ENCODE assay signal across 13 cellular contexts in genomic region chr13:25217023-25217909, GRCh38. TPM values are rescaled to one million over a fixed set of nuclear protein-coding genes. Genes with fewer than 3 reads are reported as not detected.
DNase-seq lines count a peak whose midpoint lies in the region; ATAC-seq and TF ChIP-seq lines count a peak whose summit lies in the region.
"Had no signal": no experiment of that assay in that cellular context is flagged by ENCODE, and none has a peak within 500 bp of the region (broad histone marks: within the 10 kb centered on the region; RNA-seq: fewer than 3 reads in every experiment).

No MANE protein-coding gene starts in this region.

- DNase-seq in H4 (ENCODE audit: low spot score) (peak; percentile 24), NCI-H2227 treated with DMSO at 0.1 percent for 48 hours (lab: John Stamatoyannopoulos, UW) (peak; percentile 18), epithelial cell of proximal tubule (ENCODE audit: low read depth) (peak; percentile 52), neural progenitor cell (ENCODE audit: low spot score) (no peak), dedifferentiated amniotic fluid mesenchymal stem cell (ENCODE audit: extremely low spot score) (no peak), T-cell (no peak)
- DNase-seq in activated naive CD4-positive, alpha-beta T cell treated with anti-CD3 and anti-CD28 coated beads, Interleukin-2, amount 10 ng/mL, durations not matched to agents 7 days and 5 days, result no peak
- DNase-seq: NCI-H1048; NK-92 treated with Interleukin-12 subunit alpha and Interleukin-12 subunit beta, amount 100 ng/mL, for 24 hours; stimulated activated naive CD4-positive, alpha-beta T cell; T-helper 1 cell had no signal

- H3K79me2 ChIP-seq in neural progenitor cell (ENCODE audit: low read depth), result no peaks in the 10 kb centered on the region

- no peak overlapping the region for H3K4me2 ChIP-seq in neural progenitor cell

- H3K36me3 Mint-ChIP-seq in neural progenitor cell (peaks cover 4% of the 10 kb centered on the region), T-cell (no peaks in the 10 kb centered on the region)
- no peaks in the 10 kb centered on the region for H3K36me3 Mint-ChIP-seq in activated naive CD4-positive, alpha-beta T cell treated with anti-CD3 and anti-CD28 coated beads, Interleukin-2, amount 10 ng/mL, durations not matched to agents 7 days and 5 days

- H2AFZ ChIP-seq in neural progenitor cell (replicated peaks), result no peak overlapping the region

- no peak for TF ChIP-seq CTCF in epithelial cell of proximal tubule (conservative IDR thresholded peaks at IDR 0.05; ENCODE audit: low read depth, low read length)
- TF ChIP-seq CTCF in neural progenitor cell (IDR thresholded peaks at IDR 0.05), result no peak

- no peak overlapping the region for H3K9ac ChIP-seq in neural progenitor cell

- peaks cover 6% of the 10 kb centered on the region for H3K4me1 ChIP-seq in neural progenitor cell

- peak overlapping the region; percentile 99 for H3K27ac Mint-ChIP-seq in neural progenitor cell
- H3K27ac Mint-ChIP-seq in activated naive CD4-positive, alpha-beta T cell treated with anti-CD3 and anti-CD28 coated beads, Interleukin-2, amount 10 ng/mL, durations not matched to agents 7 days and 5 days, result no peak overlapping the region
- no peak overlapping the region for H3K27ac Mint-ChIP-seq in T-cell
- H3K27ac Mint-ChIP-seq: nephron had no signal

- peaks cover 43% of the 10 kb centered on the region for H3K4me1 Mint-ChIP-seq in neural progenitor cell
- H3K4me1 Mint-ChIP-seq in activated naive CD4-positive, alpha-beta T cell treated with anti-CD3 and anti-CD28 coated beads, Interleukin-2, amount 10 ng/mL, durations not matched to agents 7 days and 5 days, result peaks cover 2% of the 10 kb centered on the region
- H3K4me1 Mint-ChIP-seq in T-cell, result no peaks in the 10 kb centered on the region

- ATAC-seq in GM21619 (IDR thresholded peaks at IDR 0.05; ENCODE audit: unreplicated experiment) (no peak), T-cell (replicated peaks in 1 of 4) (no peak)

- POLR2A ChIA-PET in T-cell (lab: Charles Lee), result no interaction called here

- no peak overlapping the region for H3K27ac ChIP-seq in neural progenitor cell

- CTCF ChIA-PET in activated naive CD4-positive, alpha-beta T cell treated with anti-CD3 and anti-CD28 coated beads, Interleukin-2, amount 10 ng/mL, durations not matched to agents 7 days and 5 days (lab: Charles Lee), result no interaction called here
- CTCF ChIA-PET in T-cell (lab: Charles Lee), result interaction anchor here in 1 of 2 donors (0.7 kb wide), 1 partner anchor 942 kb away, joined by 3 read pairs; no protein-coding TSS in a partner anchor

- H3K4me3 Mint-ChIP-seq in neural progenitor cell, result peak overlapping the region; percentile 59
- H3K4me3 Mint-ChIP-seq in activated naive CD4-positive, alpha-beta T cell treated with anti-CD3 and anti-CD28 coated beads, Interleukin-2, amount 10 ng/mL, durations not matched to agents 7 days and 5 days, result no peak overlapping the region
- H3K4me3 Mint-ChIP-seq in T-cell, result no peak overlapping the region
- H3K4me3 Mint-ChIP-seq: nephron had no signal

- no peaks in the 10 kb centered on the region for H3F3A ChIP-seq in neural progenitor cell (ENCODE audit: low read depth)

- no peaks in the 10 kb centered on the region for H3K36me3 ChIP-seq in neural progenitor cell

- H3K27me3 Mint-ChIP-seq in neural progenitor cell (ENCODE audit: insufficient read depth, low read depth) (peaks cover 11% of the 10 kb centered on the region), T-cell (peaks cover 7 to 13% of the 10 kb centered on the region in 2 donors)
- H3K27me3 Mint-ChIP-seq in activated naive CD4-positive, alpha-beta T cell treated with anti-CD3 and anti-CD28 coated beads, Interleukin-2, amount 10 ng/mL, durations not matched to agents 7 days and 5 days, result peaks cover 22% of the 10 kb centered on the region

- no peaks in the 10 kb centered on the region for H4K20me1 ChIP-seq in neural progenitor cell (ENCODE audit: low read depth)

- no peaks in the 10 kb centered on the region for H3K27me3 ChIP-seq in neural progenitor cell

- H3K9me3 ChIP-seq in neural progenitor cell (ENCODE audit: low read depth), result no peaks in the 10 kb centered on the region

- H3K4me3 ChIP-seq in epithelial cell of proximal tubule (ENCODE audit: low read depth, low read length), result no peak overlapping the region
- H3K4me3 ChIP-seq in neural progenitor cell, result no peak overlapping the region

- peaks cover 8% of the 10 kb centered on the region for H3K9me3 Mint-ChIP-seq in neural progenitor cell
- no peaks in the 10 kb centered on the region for H3K9me3 Mint-ChIP-seq in activated naive CD4-positive, alpha-beta T cell treated with anti-CD3 and anti-CD28 coated beads, Interleukin-2, amount 10 ng/mL, durations not matched to agents 7 days and 5 days
- H3K9me3 Mint-ChIP-seq in T-cell, result no peaks in the 10 kb centered on the region
- H3K9me3 Mint-ChIP-seq: nephron had no signal

RNA-seq across cellular contexts. Expression of gene AMER2, which starts 45.2 kb away (rescaled TPM):
- not detected in 2 replicates for total RNA-seq in H4 (2014; rRNA removed; shearing (Covaris generic))
- total RNA-seq in epithelial cell of proximal tubule (0.29 TPM in 1 of 2 replicates, not detected in the other), neural progenitor cell (ENCODE audit: low replicate concordance) (0.12 TPM in 1 of 2 replicates, not detected in the other), T-cell (under 1 TPM in 1 of 5 donors, not detected in 4; 0.03 TPM)

Comparison
In these comparisons a context has a peak if more than half of its experiments do, and no peak if none do; other contexts are left out.
1. DNase-seq: peak in H4 (single experiment), NCI-H2227 treated with DMSO at 0.1 percent for 48 hours (single experiment) and epithelial cell of proximal tubule (single experiment); none in neural progenitor cell (single experiment), dedifferentiated amniotic fluid mesenchymal stem cell (single experiment), activated naive CD4-positive, alpha-beta T cell treated with anti-CD3 and anti-CD28 coated beads, Interleukin-2, amount 10 ng/mL, durations not matched to agents 7 days and 5 days (single experiment) and T-cell (0 of 34).